1 cellular context compared by ENCODE assay signal in genomic region chr1:21749859-21750468, GRCh38.
TF ChIP-seq lines count a peak whose summit lies in the region.

No MANE protein-coding gene starts in this region.

TF ChIP-seq in K562, 482 proteins besides CTCF, POLR2A, EP300 and RAD21 (continued from another document and continues in another):
- TF ChIP-seq POU5F1 (IDR thresholded peaks at IDR 0.05; ENCODE audit: borderline replicate concordance, low read depth, low read length, partially characterized antibody), result no peak
- TF ChIP-seq ZNF12 (CRISPR knock-in tag; IDR thresholded peaks at IDR 0.05), result no peak
- TF ChIP-seq SAFB2 (IDR thresholded peaks at IDR 0.05; ENCODE audit: borderline replicate concordance, low read depth, low read length, severe bottlenecking), result no peak
- TF ChIP-seq RBFOX2 (IDR thresholded peaks at IDR 0.05; ENCODE audit: low read depth, low read length), result no peak
- peak; percentile 48; the same call in 1 of the 2 replicates for TF ChIP-seq ZNF197 (CRISPR knock-in tag; IDR thresholded peaks at IDR 0.05; ENCODE audit: low read depth)
- TF ChIP-seq RBM15 (IDR thresholded peaks at IDR 0.05; ENCODE audit: insufficient read depth, low read length), result no peak
- TF ChIP-seq NFATC3 (IDR thresholded peaks at IDR 0.05), result no peak
- no peak for TF ChIP-seq FIP1L1 (IDR thresholded peaks at IDR 0.05; ENCODE audit: low read depth, low read length, poor library complexity, severe bottlenecking)
- no peak for TF ChIP-seq CEBPB (tag; IDR thresholded peaks at IDR 0.05)
- no peak for TF ChIP-seq ZNF589 (CRISPR knock-in tag; IDR thresholded peaks at IDR 0.05; ENCODE audit: low read depth)
- peak; percentile 57; the same call in 1 of the 2 replicates for TF ChIP-seq MBD2 (IDR thresholded peaks at IDR 0.05; ENCODE audit: borderline replicate concordance, low read depth)
- 0 out of 2 replicates have a peak, but pooled peaks have one; percentile 20 for TF ChIP-seq NKRF (IDR thresholded peaks at IDR 0.05; ENCODE audit: borderline replicate concordance)
- TF ChIP-seq ZC3H11A (IDR thresholded peaks at IDR 0.05; ENCODE audit: low read depth, low read length), result no peak
- peak; percentile 88 for TF ChIP-seq RNF2 (IDR thresholded peaks at IDR 0.05)
- no peak for TF ChIP-seq HIVEP1 (CRISPR knock-in tag; IDR thresholded peaks at IDR 0.05)
- no peak for TF ChIP-seq ASH1L (IDR thresholded peaks at IDR 0.05; ENCODE audit: borderline replicate concordance, low read depth, partially characterized antibody)
- no peak for TF ChIP-seq ZNF347 (CRISPR knock-in tag; IDR thresholded peaks at IDR 0.05; ENCODE audit: low read depth)
- TF ChIP-seq NR2C1 (IDR thresholded peaks at IDR 0.05), result peak; percentile 47; the same call in 1 of the 2 replicates
- peak; percentile 66 for TF ChIP-seq NR2C1 (tag; IDR thresholded peaks at IDR 0.05)
- no peak for TF ChIP-seq JUNB (CRISPR knock-in tag; conservative IDR thresholded peaks at IDR 0.05)
- TF ChIP-seq ELF2 (CRISPR knock-in tag; IDR thresholded peaks at IDR 0.05), result no peak
- no peak for TF ChIP-seq SP2 (IDR thresholded peaks at IDR 0.05; ENCODE audit: extremely low read depth, low read depth, low read length, poor library complexity, severe bottlenecking)
- no peak for TF ChIP-seq CBFB (CRISPR knock-in tag; IDR thresholded peaks at IDR 0.05)
- no peak for TF ChIP-seq HNRNPK (IDR thresholded peaks at IDR 0.05; ENCODE audit: low read depth, low read length, poor library complexity, severe bottlenecking)
- no peak for TF ChIP-seq MEF2A (IDR thresholded peaks at IDR 0.05; ENCODE audit: control insufficient read depth, low read depth, low read length)
- TF ChIP-seq RBM22 (IDR thresholded peaks at IDR 0.05; ENCODE audit: low read depth, low read length, poor library complexity, severe bottlenecking), result no peak
- TF ChIP-seq HDAC3 (IDR thresholded peaks at IDR 0.05; ENCODE audit: borderline replicate concordance, partially characterized antibody), result peak; percentile 83
- no peak; the same call in 1 of the 2 replicates for TF ChIP-seq MIER1 (IDR thresholded peaks at IDR 0.05; ENCODE audit: low read depth)
- TF ChIP-seq MBD1 (CRISPR knock-in tag; IDR thresholded peaks at IDR 0.05), result no peak
- peak; percentile 51; the same call in 1 of the 2 replicates for TF ChIP-seq KHSRP (IDR thresholded peaks at IDR 0.05)
- TF ChIP-seq SIRT6 (IDR thresholded peaks at IDR 0.05; ENCODE audit: low read depth, low read length), result no peak
- no peak for TF ChIP-seq HOXB6 (CRISPR knock-in tag; IDR thresholded peaks at IDR 0.05; ENCODE audit: borderline replicate concordance)
- no peak for TF ChIP-seq YBX1 (IDR thresholded peaks at IDR 0.05)
- TF ChIP-seq HCFC1 (IDR thresholded peaks at IDR 0.05; ENCODE audit: low read depth, low read length), result no peak
- no peak for TF ChIP-seq BRD9 (IDR thresholded peaks at IDR 0.05; ENCODE audit: low read depth, partially characterized antibody)
- TF ChIP-seq TGIF2 (CRISPR knock-in tag; IDR thresholded peaks at IDR 0.05), result no peak
- no peak for TF ChIP-seq ELK3 (CRISPR knock-in tag; IDR thresholded peaks at IDR 0.05)
- no peak for TF ChIP-seq CHD1 (IDR thresholded peaks at IDR 0.05; ENCODE audit: low read length)
- no peak for TF ChIP-seq SP1 (CRISPR knock-in tag; IDR thresholded peaks at IDR 0.05)
- no peak for TF ChIP-seq RBM17 (IDR thresholded peaks at IDR 0.05; ENCODE audit: borderline replicate concordance, low read depth, low read length)
- no peak for TF ChIP-seq DDX20 (tag; IDR thresholded peaks at IDR 0.05; ENCODE audit: low read depth)
- TF ChIP-seq PRMT5 (CRISPR knock-in tag; IDR thresholded peaks at IDR 0.05), result no peak
- no peak for TF ChIP-seq E2F4 (CRISPR knock-in tag; IDR thresholded peaks at IDR 0.05; ENCODE audit: low read depth)
- peak; percentile 87 for TF ChIP-seq STAT5A (IDR thresholded peaks at IDR 0.05; ENCODE audit: borderline replicate concordance, low read length)
- TF ChIP-seq TEAD4 (IDR thresholded peaks at IDR 0.05; ENCODE audit: low read length), result peak; percentile 95
- no peak for TF ChIP-seq TEAD4 (CRISPR knock-in tag; IDR thresholded peaks at IDR 0.05; ENCODE audit: borderline replicate concordance)
- TF ChIP-seq ETS1 (conservative IDR thresholded peaks at IDR 0.05; ENCODE audit: control insufficient read depth, low read depth, low read length), result no peak
- peak; percentile 94 for TF ChIP-seq ZEB2 (IDR thresholded peaks at IDR 0.05)
- no peak for TF ChIP-seq BACH1 (tag; IDR thresholded peaks at IDR 0.05)
- no peak for TF ChIP-seq NR4A1 (CRISPR knock-in tag; IDR thresholded peaks at IDR 0.05)
- TF ChIP-seq NR4A1 (tag; IDR thresholded peaks at IDR 0.05), result 0 out of 2 replicates have a peak, but pooled peaks have one; percentile 28
- TF ChIP-seq ZNF449 (CRISPR knock-in tag; IDR thresholded peaks at IDR 0.05), result peak; percentile 73; the same call in 1 of the 2 replicates
- peak; percentile 71 for TF ChIP-seq CXXC5 (CRISPR knock-in tag; IDR thresholded peaks at IDR 0.05)
- no peak for TF ChIP-seq POLR2AphosphoS2 (IDR thresholded peaks at IDR 0.05; ENCODE audit: low read length)
- no peak for TF ChIP-seq ZNF655 (CRISPR knock-in tag; IDR thresholded peaks at IDR 0.05)
- no peak for TF ChIP-seq HINFP (tag; conservative IDR thresholded peaks at IDR 0.05; ENCODE audit: low read depth)
- 0 out of 2 replicates have a peak, but pooled peaks have one; percentile 51 for TF ChIP-seq FOXK1 (CRISPR knock-in tag; IDR thresholded peaks at IDR 0.05; ENCODE audit: borderline replicate concordance)
- TF ChIP-seq KLF1 (tag; IDR thresholded peaks at IDR 0.05), result no peak
- no peak for TF ChIP-seq SLC30A9 (CRISPR knock-in tag; IDR thresholded peaks at IDR 0.05)
- TF ChIP-seq ZNF668 (CRISPR knock-in tag; IDR thresholded peaks at IDR 0.05), result no peak
- no peak for TF ChIP-seq YY1 (IDR thresholded peaks at IDR 0.05; ENCODE audit: borderline replicate concordance in 1 of 3, control insufficient read depth in 1 of 3, extremely low read depth in 1 of 3, insufficient read depth in 3 of 3, insufficient read length in 1 of 3, insufficient replicate concordance in 2 of 3, low read depth in 1 of 3, low read length in 2 of 3)
- TF ChIP-seq MTA1 (IDR thresholded peaks at IDR 0.05; ENCODE audit: borderline replicate concordance), result peak; percentile 81; the same call in 1 of the 2 replicates
- TF ChIP-seq HBP1 (CRISPR knock-in tag; IDR thresholded peaks at IDR 0.05), result no peak
- TF ChIP-seq HMG20B (CRISPR knock-in tag; IDR thresholded peaks at IDR 0.05), result no peak
- TF ChIP-seq NCOA6 (IDR thresholded peaks at IDR 0.05), result no peak
- TF ChIP-seq ZNF445 (CRISPR knock-in tag; IDR thresholded peaks at IDR 0.05; ENCODE audit: low read depth), result no peak
- TF ChIP-seq ETV6 (IDR thresholded peaks at IDR 0.05; ENCODE audit: borderline replicate concordance in 1 of 2, low read depth in 2 of 2, low read length in 1 of 2), result no peak
- TF ChIP-seq ETV6 (CRISPR knock-in tag; IDR thresholded peaks at IDR 0.05; ENCODE audit: borderline replicate concordance), result no peak
- TF ChIP-seq HDAC6 (IDR thresholded peaks at IDR 0.05; ENCODE audit: low read depth, low read length), result no peak
- no peak for TF ChIP-seq ZNF263 (CRISPR knock-in tag; IDR thresholded peaks at IDR 0.05; ENCODE audit: borderline replicate concordance)
